ENCODE assay signal across 1 cellular context in genomic region chr9:137193771-137194170, GRCh38.
TF ChIP-seq lines count a peak whose summit lies in the region.

No MANE protein-coding gene starts in this region.

TF ChIP-seq in GM23338, 12 proteins besides CTCF, POLR2A, EP300 and RAD21:
- TF ChIP-seq EZH2 (IDR thresholded peaks at IDR 0.05; ENCODE audit: low read depth, unreplicated experiment) (no peak), NANOG (IDR thresholded peaks at IDR 0.05; ENCODE audit: borderline replicate concordance) (no peak), ETS1 (IDR thresholded peaks at IDR 0.05) (no peak), JUNB (IDR thresholded peaks at IDR 0.05; ENCODE audit: unreplicated experiment) (no peak), STAT1 (IDR thresholded peaks at IDR 0.05; ENCODE audit: unreplicated experiment) (no peak), ZNF331 (CRISPR knock-in tag; IDR thresholded peaks at IDR 0.05; ENCODE audit: low read depth) (no peak), CREB1 (CRISPR knock-in tag; IDR thresholded peaks at IDR 0.05; ENCODE audit: low read depth) (no peak), POLR2AphosphoS5 (IDR thresholded peaks at IDR 0.05; ENCODE audit: low read depth) (no peak)
TF ChIP-seq in GM23338: peak in this region for 0.
